Comparison of ENCODE assay signal across 11 cellular contexts in genomic region chr6:103879800-103880199, GRCh38.
"Had no signal": no experiment of that assay in that cellular context is flagged by ENCODE, and none has a peak within 500 bp of the region (broad histone marks: within the 10 kb centered on the region; RNA-seq: fewer than 3 reads in every experiment).

No MANE protein-coding gene starts in this region.

- H3K27ac ChIP-seq: GM23248 had no signal

- DNase-seq: GM23248, GOT3, H7, H9, HCEC 1CT, HFFc6 had no signal

- H3K4me2 ChIP-seq: GM23338 had no signal

- H3K4me3 Mint-ChIP-seq: GM23338, H9, HFFc6 had no signal

- H3K9ac ChIP-seq: GM23248 had no signal

- H3K4me3 ChIP-seq: GM23248, GM23338, HAP-1 had no signal

- H3K36me3 ChIP-seq: HAP-1 had no signal

- ATAC-seq: GM23338, HCT116 had no signal

- FAIRE-seq: H1, H54 had no signal

- H3K9me3 ChIP-seq: HAP-1 had no signal

- H3K27ac Mint-ChIP-seq: GM23338, H9, HFFc6 had no signal

- H3K4me1 ChIP-seq: HAP-1 had no signal

- H2AFZ ChIP-seq: GM23248, GM23338 had no signal
